ENCODE assay signal across 8 cellular contexts in the genomic region with DNA sequence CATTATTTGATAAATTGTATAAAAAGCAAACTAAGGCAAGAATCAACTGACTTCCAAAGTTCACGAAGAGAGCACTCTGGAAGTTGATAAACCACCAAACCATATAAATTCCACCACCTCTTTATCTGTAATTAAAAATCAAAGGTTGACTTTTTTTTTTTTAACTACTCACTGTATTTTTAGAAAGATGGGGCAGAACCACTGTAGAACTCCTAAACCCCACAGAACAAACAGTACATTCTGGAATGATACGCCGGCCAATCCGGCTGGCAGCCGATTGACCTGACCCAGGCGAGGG. TPM values are rescaled to one million over a fixed set of nuclear protein-coding genes. Genes with fewer than 3 reads are reported as not detected.
DNase-seq lines count a peak whose midpoint lies in the region; ATAC-seq, FAIRE-seq and TF ChIP-seq lines count a peak whose summit lies in the region.

No MANE protein-coding gene starts in this region.

- H2BK20ac ChIP-seq in H1 (ENCODE audit: low read length): no peak overlapping the region

- BruUV-seq in PC-3 (replicated peaks; lab: Mats Ljungman, UMichigan): TSS peak; percentile 85

- peaks cover 1% of the 10 kb centered on the region in 2 donors for H3K27me3 Mint-ChIP-seq in CD4-positive, alpha-beta memory T cell

- TF ChIP-seq CTCF in PC-3 (conservative IDR thresholded peaks at IDR 0.05; ENCODE audit: low read depth, low read length): no peak
- TF ChIP-seq CTCF in H1 (IDR thresholded peaks at IDR 0.05; ENCODE audit: control extremely low read depth in 1 of 3, insufficient read depth in 1 of 3, low read depth in 1 of 3, low read length in 3 of 3): no peak
- no peak for TF ChIP-seq CTCF in neutrophil (IDR thresholded peaks at IDR 0.05)

- POLR2A ChIA-PET in CD4-positive, alpha-beta memory T cell (lab: Charles Lee; ENCODE audit: partially characterized antibody): interaction anchor here (1.0 to 9.0 kb wide), 5 partner anchors 22 to 68 kb away, joined by 3 to 147 read pairs (median 5); a partner anchor contains a TSS
- POLR2A ChIA-PET in PC-3 (lab: Charles Lee; ENCODE audit: unreplicated experiment): no interaction called here
- POLR2A ChIA-PET in H1 (lab: Charles Lee; ENCODE audit: partially characterized antibody): interaction anchor here (1.2 to 9.0 kb wide), 7 partner anchors 14 to 79 kb away, joined by 4 to 189 read pairs (median 5); a partner anchor contains a TSS

- H2BK15ac ChIP-seq in H1 (ENCODE audit: low read length): no peak overlapping the region

- H3K9me3 Mint-ChIP-seq in CD4-positive, alpha-beta memory T cell: no peaks in the 10 kb centered on the region

- no peak overlapping the region for H3K18ac ChIP-seq in H1 (ENCODE audit: extremely low read depth, low read length)

- H3K4me2 ChIP-seq in PC-3 (ENCODE audit: low read length) (peak overlapping the region; percentile 98), H1 (ENCODE audit: insufficient read depth in 1 of 2, low read depth in 2 of 2, low read length in 2 of 2) (peak overlapping the region; percentile 65 to 85)

- H3K27ac Mint-ChIP-seq in CD4-positive, alpha-beta memory T cell: peak overlapping the region; percentile 91 to 99 (median 94)

- H3K9me3 ChIP-seq in CD4-positive, alpha-beta memory T cell (ENCODE audit: control insufficient read depth in 1 of 2, low read length in 2 of 2): no peaks in the 10 kb centered on the region
- H3K9me3 ChIP-seq in PC-3 (ENCODE audit: low read length): no peaks in the 10 kb centered on the region
- no peaks in the 10 kb centered on the region for H3K9me3 ChIP-seq in H1 (ENCODE audit: insufficient read depth in 2 of 2, low read depth in 1 of 2, low read length in 1 of 2)
- H3K9me3 ChIP-seq in neutrophil: no peaks in the 10 kb centered on the region

- H3K14ac ChIP-seq in H1 (ENCODE audit: insufficient read length): no peak overlapping the region

- no peak overlapping the region for H2AK5ac ChIP-seq in H1 (ENCODE audit: low read depth, low read length)

- peak overlapping the region; percentile 85 to 87 for H3K4me3 ChIP-seq in CD4-positive, alpha-beta memory T cell (ENCODE audit: low read length in 2 of 2)
- H3K4me3 ChIP-seq in PC-3 (ENCODE audit: low read length) (peak overlapping the region; percentile 98), H1 (ENCODE audit: extremely low read depth in 1 of 4, insufficient read depth in 2 of 4, low read depth in 3 of 4, low read length in 4 of 4) (peak overlapping the region; percentile 9 to 92 (median 87); a peak in 5 of 8 replicates), neutrophil (ENCODE audit: low read depth in 1 of 2, low read length in 1 of 2) (peak overlapping the region; percentile 83 to 97)

- H3K9ac ChIP-seq in PC-3 (ENCODE audit: low read length): peak overlapping the region; percentile 33; the same call in 1 of the 2 replicates
- peak overlapping the region in 1 of 4 experiments; percentile 16; a peak in 1 of 7 replicates for H3K9ac ChIP-seq in H1 (replicated peaks in 1 of 4; ENCODE audit: extremely low read depth in 1 of 4, low read depth in 3 of 4, low read length in 3 of 4)

- H4K20me1 ChIP-seq in PC-3 (ENCODE audit: low read length) (peaks cover 21% of the 10 kb centered on the region), H1 (replicated peaks in 1 of 2; ENCODE audit: control insufficient read depth in 1 of 2, insufficient read depth in 2 of 2, low read length in 2 of 2) (peaks cover 7 to 14% of the 10 kb centered on the region in 2 experiments)

- no peak overlapping the region; the same call in 1 of the 2 replicates for H2BK5ac ChIP-seq in H1 (ENCODE audit: low read depth, low read length)

- H3K4ac ChIP-seq in H1 (replicated peaks; ENCODE audit: insufficient read length, low read depth, low read length): no peak overlapping the region

- H4K8ac ChIP-seq in H1 (ENCODE audit: extremely low read depth, insufficient read depth, low read length): no peak overlapping the region

- H2AFZ ChIP-seq in PC-3 (ENCODE audit: low read length) (peak overlapping the region; percentile 78), H1 (ENCODE audit: low read length) (no peak overlapping the region)

- H3K4me1 ChIP-seq in CD4-positive, alpha-beta memory T cell (ENCODE audit: insufficient read depth, low read length): peaks cover 45% of the 10 kb centered on the region
- H3K4me1 ChIP-seq in PC-3 (ENCODE audit: insufficient read depth, low read length) (peaks cover 29% of the 10 kb centered on the region), H1 (replicated peaks in 1 of 4; ENCODE audit: control insufficient read depth in 3 of 4, insufficient read depth in 4 of 4, low read length in 3 of 4) (peaks cover 0 to 3% (median 1%) of the 10 kb centered on the region in 4 experiments; a peak in 3 of 7 replicates), neutrophil (ENCODE audit: control insufficient read depth in 1 of 2, insufficient read depth in 1 of 2, low read depth in 1 of 2, low read length in 1 of 2) (peaks cover 19 to 22% of the 10 kb centered on the region in 2 experiments)

- peaks cover under 1 to 33% of the 10 kb centered on the region in 2 donors for H3K36me3 Mint-ChIP-seq in CD4-positive, alpha-beta memory T cell

- DNase-seq in CD4-positive, alpha-beta memory T cell: no peak
- DNase-seq in PC-3: no peak
- DNase-seq in H1 (ENCODE audit: low read depth in 1 of 2, low spot score in 2 of 2): no peak
- no peak for DNase-seq in DMS114 treated with DMSO at 0.1 percent for 48 hours (lab: John Stamatoyannopoulos, UW; ENCODE audit: unreplicated experiment)
- DNase-seq in NCI-H526 treated with DMSO at 0.1 percent for 48 hours (lab: John Stamatoyannopoulos, UW): no peak
- no peak for DNase-seq in NCI-H1092 treated with DMSO at 0.1 percent for 48 hours (lab: John Stamatoyannopoulos, UW)

- CTCF ChIA-PET in CD4-positive, alpha-beta memory T cell (lab: Charles Lee; ENCODE audit: partially characterized antibody): interaction anchor here (2.1 to 5.9 kb wide), 2 partner anchors 21 to 69 kb away, joined by 6 to 60 read pairs; a partner anchor contains a TSS
- CTCF ChIA-PET in PC-3 (lab: Charles Lee) (no interaction called here), H1 (lab: Charles Lee; ENCODE audit: partially characterized antibody) (interaction anchor here (0.5 to 1.9 kb wide), 2 partner anchors 28 to 257 kb away, joined by 4 to 6 read pairs; no protein-coding TSS in a partner anchor)

- H2BK12ac ChIP-seq in H1 (ENCODE audit: low read depth, low read length): no peak overlapping the region

- TF ChIP-seq RAD21 in H1 (IDR thresholded peaks at IDR 0.05 in 1 of 2, conservative IDR thresholded peaks at IDR 0.05 in 1 of 2; ENCODE audit: low read depth in 2 of 2, low read length in 2 of 2): no peak

- WGBS in H1 (ENCODE audit: extremely low coverage in 1 of 2, insufficient coverage in 1 of 2, insufficient read length in 1 of 2, insufficient replicate concordance in 2 of 2, low coverage in 1 of 2, low lambda C conversion rate in 2 of 2, missing lambda C conversion rate in 1 of 2), 2 experiments: 6% methylated on average over 6 of the region's 6 CpGs; no CpG with 5 or more reads in 1 of the 2 experiments

- no peaks in the 10 kb centered on the region for H3K27me3 ChIP-seq in CD4-positive, alpha-beta memory T cell (ENCODE audit: insufficient read depth, low read length)
- H3K27me3 ChIP-seq in PC-3 (ENCODE audit: low read length) (no peaks in the 10 kb centered on the region), H1 (replicated peaks in 1 of 4; ENCODE audit: control insufficient read depth in 3 of 4, extremely low read depth in 1 of 4, insufficient read depth in 3 of 4, low read length in 3 of 4) (no peaks in the 10 kb centered on the region), neutrophil (no peaks in the 10 kb centered on the region)

- no peaks in the 10 kb centered on the region for H3K79me1 ChIP-seq in H1 (ENCODE audit: low read depth, low read length)

- intact Hi-C loops in CD4-positive, alpha-beta memory T cell (cut with micrococcal nuclease): loop anchor here (1.0 kb wide), 2 partner anchors 23 to 68 kb away; a partner anchor contains a TSS
- intact Hi-C loops in PC-3 (cut with micrococcal nuclease): loop anchor here (1.0 to 2.0 kb wide), 2 partner anchors 23 to 68 kb away; a partner anchor contains a TSS

- no peak overlapping the region for H2BK120ac ChIP-seq in H1 (replicated peaks; ENCODE audit: low read depth, low read length)

- no peak for TF ChIP-seq EP300 in H1 (IDR thresholded peaks at IDR 0.05; ENCODE audit: borderline replicate concordance in 1 of 2, low read depth in 2 of 2, low read length in 2 of 2)

- peak overlapping the region; percentile 87 for H3K27ac ChIP-seq in CD4-positive, alpha-beta memory T cell (ENCODE audit: low read depth, low read length)
- H3K27ac ChIP-seq in PC-3 (ENCODE audit: low read length) (no peak overlapping the region), H1 (ENCODE audit: low read depth, low read length) (no peak overlapping the region), neutrophil (peak overlapping the region; percentile 84)

- no peak overlapping the region for H4K91ac ChIP-seq in H1 (replicated peaks; ENCODE audit: insufficient read length, low read length)

- FAIRE-seq in H1 (lab: Jason Lieb, UNC): no peak

- no peak overlapping the region for H4K5ac ChIP-seq in H1 (ENCODE audit: insufficient read length, low read depth, low read length)

- peaks cover 4% of the 10 kb centered on the region for H3K36me3 ChIP-seq in CD4-positive, alpha-beta memory T cell (ENCODE audit: insufficient read depth, low read length)
- H3K36me3 ChIP-seq in PC-3 (ENCODE audit: low read depth, low read length) (peaks cover 24% of the 10 kb centered on the region), H1 (ENCODE audit: control insufficient read depth in 2 of 4, insufficient read depth in 4 of 4, low read length in 3 of 4) (peaks cover 3 to 31% (median 20%) of the 10 kb centered on the region in 4 experiments; a peak in 7 of 8 replicates), neutrophil (peaks cover 19% of the 10 kb centered on the region)

- peak overlapping the region; percentile 88 to 97 (median 94) for H3K4me3 Mint-ChIP-seq in CD4-positive, alpha-beta memory T cell

- H3K9me2 ChIP-seq in PC-3 (replicated peaks; ENCODE audit: low read length): no peaks in the 10 kb centered on the region

- H3K56ac ChIP-seq in H1 (replicated peaks; ENCODE audit: insufficient read length, low read depth, low read length): no peak overlapping the region

- ATAC-seq in PC-3 (no peak), GM19455 (IDR thresholded peaks at IDR 0.05; ENCODE audit: unreplicated experiment) (no peak)

- peaks cover 4% of the 10 kb centered on the region; the same call in 1 of the 2 replicates for H3K23me2 ChIP-seq in H1 (ENCODE audit: low read depth, low read length)

- H3K23ac ChIP-seq in H1 (ENCODE audit: insufficient read length): no peak overlapping the region

- H3K79me2 ChIP-seq in PC-3 (ENCODE audit: low read length) (peaks cover 40% of the 10 kb centered on the region), H1 (ENCODE audit: control insufficient read depth in 1 of 2, insufficient read depth in 2 of 2, low read length in 2 of 2) (peaks cover 20 to 48% of the 10 kb centered on the region in 2 experiments)

- TF ChIP-seq POLR2A in H1 (IDR thresholded peaks at IDR 0.05; ENCODE audit: control extremely low read depth in 1 of 2, low read depth in 2 of 2, low read length in 2 of 2): peak in 1 of 2 experiments; percentile 89; a peak in 2 of 3 replicates

- H3F3A ChIP-seq in PC-3 (ENCODE audit: low read length, unreplicated experiment): no peaks in the 10 kb centered on the region

- peaks cover 26 to 52% (median 40%) of the 10 kb centered on the region in 4 donors for H3K4me1 Mint-ChIP-seq in CD4-positive, alpha-beta memory T cell

RNA-seq across cellular contexts. Expression of a gene that starts 0.4 kb away (rescaled TPM):
- 100 to 1,000 TPM; 132 to 133 TPM for total RNA-seq in CD4-positive, alpha-beta memory T cell
- polyA plus RNA-seq in CD4-positive, alpha-beta memory T cell: 100 to 1,000 TPM; 112 to 205 TPM
- 60.9 and 70.0 TPM in 2 replicates for total RNA-seq in PC-3 (2014; rRNA removed)
- 363 and 369 TPM in 2 replicates for total RNA-seq in H1 (2021; fragmentation: NEBNext Ultra II Directional; extraction: Animal tissue kit (Norgen Biotek cat#: 25700))
- polyA plus RNA-seq in H1 (2011; rRNA removed): 84.2 and 165 TPM in 2 replicates
- polyA plus RNA-seq in H1 (2011; cell fraction: cytosol; rRNA removed): 161 TPM
- 578 TPM for polyA plus RNA-seq in H1 (2011; cell fraction: nucleus; rRNA removed)
- 406 to 539 TPM (median 492 TPM) in 4 replicates for polyA plus RNA-seq in H1 (2012, experiment 1 of 2)
- polyA plus RNA-seq in H1 (2012, experiment 2 of 2): 47.5 TPM
- 418 TPM for polyA plus RNA-seq in H1 (2013, experiment 1 of 2)
- 323 TPM for polyA plus RNA-seq in H1 (2013, experiment 2 of 2)
- 199 and 395 TPM in 2 replicates for polyA minus RNA-seq in H1 (2011; rRNA and poly(A)+ RNA removed)
- polyA minus RNA-seq in H1 (2011; cell fraction: cytosol; rRNA and poly(A)+ RNA removed): 114 TPM
- 471 TPM for polyA minus RNA-seq in H1 (2011; cell fraction: nucleus; rRNA and poly(A)+ RNA removed)

RNA-seq across cellular contexts. Expression of a gene that starts 22.9 kb away (rescaled TPM):
- total RNA-seq in CD4-positive, alpha-beta memory T cell: 10 to 100 TPM; 26.0 to 26.4 TPM
- polyA plus RNA-seq in CD4-positive, alpha-beta memory T cell: 10 to 100 TPM; 61.5 to 62.0 TPM
- 28.3 and 31.2 TPM in 2 replicates for total RNA-seq in PC-3 (2014; rRNA removed)
- total RNA-seq in H1 (2021; fragmentation: NEBNext Ultra II Directional; extraction: Animal tissue kit (Norgen Biotek cat#: 25700)): 48.5 and 59.5 TPM in 2 replicates
- polyA plus RNA-seq in H1 (2011; rRNA removed): 6.8 and 12.2 TPM in 2 replicates
- polyA plus RNA-seq in H1 (2011; cell fraction: cytosol; rRNA removed): 21.8 TPM
- polyA plus RNA-seq in H1 (2011; cell fraction: nucleus; rRNA removed): 8.5 TPM
- 29.4 to 50.6 TPM (median 38.4 TPM) in 4 replicates for polyA plus RNA-seq in H1 (2012, experiment 1 of 2)
- polyA plus RNA-seq in H1 (2012, experiment 2 of 2): 4.4 TPM
- 22.5 TPM for polyA plus RNA-seq in H1 (2013, experiment 1 of 2)
- 23.9 TPM for polyA plus RNA-seq in H1 (2013, experiment 2 of 2)
- polyA minus RNA-seq in H1 (2011; rRNA and poly(A)+ RNA removed): 5.1 and 6.6 TPM in 2 replicates
- 4.0 TPM for polyA minus RNA-seq in H1 (2011; cell fraction: cytosol; rRNA and poly(A)+ RNA removed)
- 9.3 TPM for polyA minus RNA-seq in H1 (2011; cell fraction: nucleus; rRNA and poly(A)+ RNA removed)

RNA-seq across cellular contexts. Expression of a gene that starts 23.5 kb away (rescaled TPM):
- total RNA-seq in CD4-positive, alpha-beta memory T cell: under 1 TPM; 0.11 to 0.15 TPM
- polyA plus RNA-seq in CD4-positive, alpha-beta memory T cell: under 1 TPM in 1 of 2 donors, not detected in 1; 0.42 TPM
- 44.8 and 74.6 TPM in 2 replicates for total RNA-seq in PC-3 (2014; rRNA removed)
- total RNA-seq in H1 (2021; fragmentation: NEBNext Ultra II Directional; extraction: Animal tissue kit (Norgen Biotek cat#: 25700)): 70.6 and 77.3 TPM in 2 replicates
- polyA plus RNA-seq in H1 (2011; rRNA removed): 8.2 and 17.5 TPM in 2 replicates
- 24.3 TPM for polyA plus RNA-seq in H1 (2011; cell fraction: cytosol; rRNA removed)
- polyA plus RNA-seq in H1 (2011; cell fraction: nucleus; rRNA removed): 6.2 TPM
- polyA plus RNA-seq in H1 (2012, experiment 1 of 2): 26.3 to 52.3 TPM (median 32.2 TPM) in 4 replicates
- 2.5 TPM for polyA plus RNA-seq in H1 (2012, experiment 2 of 2)
- polyA plus RNA-seq in H1 (2013, experiment 1 of 2): 96.7 TPM
- 94.3 TPM for polyA plus RNA-seq in H1 (2013, experiment 2 of 2)
- 14.3 and 18.1 TPM in 2 replicates for polyA minus RNA-seq in H1 (2011; rRNA and poly(A)+ RNA removed)
- polyA minus RNA-seq in H1 (2011; cell fraction: cytosol; rRNA and poly(A)+ RNA removed): 19.7 TPM
- polyA minus RNA-seq in H1 (2011; cell fraction: nucleus; rRNA and poly(A)+ RNA removed): 32.9 TPM

Comparison
In these comparisons a context has a peak if more than half of its experiments do, and no peak if none do; other contexts are left out.
1. H3K27ac ChIP-seq: peak in CD4-positive, alpha-beta memory T cell (single experiment) and neutrophil (single experiment); none in PC-3 (single experiment) and H1 (single experiment).
2. RNA of a gene that starts 23.5 kb away (total RNA-seq): 70.6 to 77.3 TPM in H1 and 44.8 to 74.6 TPM in PC-3; 0.11 to 0.15 TPM in CD4-positive, alpha-beta memory T cell; every median in the first group is over 10 times any median in the second.
3. Peak in every context shown above with its lines, with median percentiles within 50 percentile points of each other: H3K4me3 ChIP-seq.